Comparison of ENCODE assay signal across 8 cellular contexts in the genomic region with DNA sequence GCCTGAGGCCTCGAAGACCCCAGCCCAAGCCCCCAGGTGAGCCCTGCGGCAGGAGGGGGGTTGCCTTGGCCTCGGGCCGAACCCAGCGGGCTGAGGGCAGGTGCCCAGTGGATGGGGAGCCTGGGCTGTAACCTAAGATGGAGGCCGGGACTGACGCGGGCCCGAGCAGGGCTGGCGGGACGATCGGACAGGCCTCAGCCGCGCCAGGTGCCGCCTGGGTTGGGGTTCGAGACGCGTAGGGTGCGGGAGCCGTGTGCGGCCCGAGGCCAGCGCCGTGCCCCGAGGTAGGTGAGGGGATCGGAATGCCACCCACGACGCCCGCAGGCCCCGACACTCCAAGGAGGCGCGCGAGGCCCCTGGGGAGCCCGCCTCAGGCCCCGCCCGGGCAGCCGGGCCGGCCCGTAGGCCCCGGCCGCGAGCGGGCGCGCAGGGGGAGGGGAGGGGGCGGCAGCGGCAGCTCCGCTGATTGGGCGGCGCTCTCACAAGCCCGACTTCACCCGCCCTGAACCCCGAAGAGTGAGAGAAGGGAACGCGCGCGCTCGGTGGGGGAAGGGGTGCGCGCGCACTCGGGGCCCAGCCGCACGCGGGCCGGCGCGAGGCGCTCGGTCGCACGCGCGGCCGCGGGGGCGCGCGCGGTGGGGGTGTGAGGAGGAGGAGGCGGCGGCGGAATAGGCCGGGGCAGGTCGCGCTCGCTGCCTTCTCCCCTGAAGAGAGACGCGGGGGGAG. TPM values are rescaled to one million over a fixed set of nuclear protein-coding genes. Genes with fewer than 3 reads are reported as not detected.
DNase-seq lines count a peak whose midpoint lies in the region; ATAC-seq, FAIRE-seq and TF ChIP-seq lines count a peak whose summit lies in the region.

A gene with protein sequence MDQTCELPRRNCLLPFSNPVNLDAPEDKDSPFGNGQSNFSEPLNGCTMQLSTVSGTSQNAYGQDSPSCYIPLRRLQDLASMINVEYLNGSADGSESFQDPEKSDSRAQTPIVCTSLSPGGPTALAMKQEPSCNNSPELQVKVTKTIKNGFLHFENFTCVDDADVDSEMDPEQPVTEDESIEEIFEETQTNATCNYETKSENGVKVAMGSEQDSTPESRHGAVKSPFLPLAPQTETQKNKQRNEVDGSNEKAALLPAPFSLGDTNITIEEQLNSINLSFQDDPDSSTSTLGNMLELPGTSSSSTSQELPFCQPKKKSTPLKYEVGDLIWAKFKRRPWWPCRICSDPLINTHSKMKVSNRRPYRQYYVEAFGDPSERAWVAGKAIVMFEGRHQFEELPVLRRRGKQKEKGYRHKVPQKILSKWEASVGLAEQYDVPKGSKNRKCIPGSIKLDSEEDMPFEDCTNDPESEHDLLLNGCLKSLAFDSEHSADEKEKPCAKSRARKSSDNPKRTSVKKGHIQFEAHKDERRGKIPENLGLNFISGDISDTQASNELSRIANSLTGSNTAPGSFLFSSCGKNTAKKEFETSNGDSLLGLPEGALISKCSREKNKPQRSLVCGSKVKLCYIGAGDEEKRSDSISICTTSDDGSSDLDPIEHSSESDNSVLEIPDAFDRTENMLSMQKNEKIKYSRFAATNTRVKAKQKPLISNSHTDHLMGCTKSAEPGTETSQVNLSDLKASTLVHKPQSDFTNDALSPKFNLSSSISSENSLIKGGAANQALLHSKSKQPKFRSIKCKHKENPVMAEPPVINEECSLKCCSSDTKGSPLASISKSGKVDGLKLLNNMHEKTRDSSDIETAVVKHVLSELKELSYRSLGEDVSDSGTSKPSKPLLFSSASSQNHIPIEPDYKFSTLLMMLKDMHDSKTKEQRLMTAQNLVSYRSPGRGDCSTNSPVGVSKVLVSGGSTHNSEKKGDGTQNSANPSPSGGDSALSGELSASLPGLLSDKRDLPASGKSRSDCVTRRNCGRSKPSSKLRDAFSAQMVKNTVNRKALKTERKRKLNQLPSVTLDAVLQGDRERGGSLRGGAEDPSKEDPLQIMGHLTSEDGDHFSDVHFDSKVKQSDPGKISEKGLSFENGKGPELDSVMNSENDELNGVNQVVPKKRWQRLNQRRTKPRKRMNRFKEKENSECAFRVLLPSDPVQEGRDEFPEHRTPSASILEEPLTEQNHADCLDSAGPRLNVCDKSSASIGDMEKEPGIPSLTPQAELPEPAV (N-terminal part only) (plus strand): TSS at position 655 of the 726 bp plus-strand sequence. CDS start 1,331 bp downstream, outside the sequence.

- H3K9me3 Mint-ChIP-seq in central memory CD8-positive, alpha-beta T cell = no peaks in the 10 kb centered on the region

- peaks cover 8 to 11% of the 10 kb centered on the region in 2 donors for H3K36me3 ChIP-seq in kidney (ENCODE audit: control insufficient read depth in 1 of 2, insufficient read depth in 2 of 2, low read length in 2 of 2)

- peak within 1 kb of the TSS; percentile 56 to 82 for H3K9ac ChIP-seq in kidney (ENCODE audit: low read length in 2 of 2)

- DNase-seq in NCI-H1105 (lab: John Stamatoyannopoulos, UW) = peak; percentile 31
- DNase-seq in central memory CD8-positive, alpha-beta T cell (ENCODE audit: low spot score in 2 of 2) = peak; percentile 80 to 89
- peak; percentile 97 for DNase-seq in kidney
- DNase-seq in stimulated activated CD4-positive, alpha-beta T cell treated with anti-CD3 and anti-CD28 coated beads, Interleukin-15, amount 100 ng/mL, for 1 hour (ENCODE audit: low read depth in 1 of 2, low spot score in 1 of 2) = peak; percentile 81 to 89
- no peak for DNase-seq in amniotic stem cell (lab: John Stamatoyannopoulos, UW)

- no peaks in the 10 kb centered on the region for H3K9me3 ChIP-seq in kidney (ENCODE audit: control insufficient read depth in 1 of 2, low read length in 2 of 2)

- no peaks in the 10 kb centered on the region for H3K27me3 Mint-ChIP-seq in central memory CD8-positive, alpha-beta T cell

- peaks cover 42% of the 10 kb centered on the region for H3K4me1 Mint-ChIP-seq in central memory CD8-positive, alpha-beta T cell

- H3K4me3 Mint-ChIP-seq in central memory CD8-positive, alpha-beta T cell = peak within 1 kb of the TSS; percentile 78

- peak; percentile 56 for ATAC-seq in HG02571 (IDR thresholded peaks at IDR 0.05; ENCODE audit: unreplicated experiment)
- ATAC-seq in activated CD4-positive, CD25-positive, alpha-beta regulatory T cell treated with anti-CD3 and anti-CD28 coated beads, Interleukin-2, amount 50 U/mL, for 24 hours = peak; percentile 74 to 77
- peak; percentile 83 for ATAC-seq in central memory CD8-positive, alpha-beta T cell (replicated peaks; ENCODE audit: extremely low read depth, poor library complexity, severe bottlenecking)

- no peak for TF ChIP-seq CTCF in kidney (IDR thresholded peaks at IDR 0.05; ENCODE audit: borderline replicate concordance, extremely low read depth, insufficient read depth)

- H3K4me3 ChIP-seq in kidney (ENCODE audit: low read length in 2 of 2) = peak within 1 kb of the TSS; percentile 58 to 59

- H3K4me1 ChIP-seq in kidney (ENCODE audit: control insufficient read depth in 1 of 2, insufficient read depth in 1 of 2, low read depth in 1 of 2, low read length in 2 of 2) = peaks cover 13 to 14% of the 10 kb centered on the region in 2 donors

- intact Hi-C loops in kidney (cut with DNase I) = no loop called here

- H3K27ac ChIP-seq in kidney (ENCODE audit: low read depth in 2 of 2, low read length in 2 of 2) = peak within 1 kb of the TSS; percentile 90 to 96

- no peak for FAIRE-seq in kidney (lab: Jason Lieb, UNC)

- peaks cover 39% of the 10 kb centered on the region for H3K36me3 Mint-ChIP-seq in central memory CD8-positive, alpha-beta T cell (ENCODE audit: insufficient read depth)

- H3K27ac Mint-ChIP-seq in central memory CD8-positive, alpha-beta T cell (ENCODE audit: low read depth) = peak within 1 kb of the TSS; percentile 43

- TF ChIP-seq POLR2A in GM15510 (IDR thresholded peaks at IDR 0.05; ENCODE audit: borderline replicate concordance, extremely low read depth, insufficient read length) = peak; percentile 71

RNA-seq across cellular contexts. Expression of the gene that starts here (rescaled TPM):
- 99.1 TPM for total RNA-seq in kidney
- 6.0 TPM for polyA plus RNA-seq in kidney (ENCODE audit: insufficient read depth, low read depth, low replicate concordance)
